In the genomic region with DNA sequence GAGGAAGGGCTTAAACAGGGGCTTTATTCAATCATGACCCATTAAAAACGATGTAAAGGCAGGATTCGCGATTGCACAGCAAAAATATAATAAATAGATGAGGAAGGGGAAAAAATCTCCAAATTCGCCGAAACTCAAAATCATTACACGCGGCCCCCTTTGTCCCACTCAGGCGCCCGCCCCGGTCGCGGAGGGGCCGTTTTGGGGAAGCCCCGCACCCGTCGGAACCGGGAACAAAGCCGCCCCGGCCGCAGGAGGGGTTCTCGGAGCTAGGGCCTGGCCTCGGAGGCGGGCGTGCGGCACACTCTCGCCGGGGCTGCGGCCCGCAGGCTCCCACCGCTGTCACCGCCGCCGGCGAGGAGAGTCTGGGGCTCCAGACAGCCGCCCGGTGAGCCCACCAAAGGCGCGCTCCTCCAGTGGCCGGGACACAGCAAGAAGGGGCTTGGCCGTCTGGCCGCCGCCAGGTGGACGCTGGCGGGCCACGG, we compare ENCODE assay signal across 8 cellular contexts. TPM values are rescaled to one million over a fixed set of nuclear protein-coding genes. Genes with fewer than 3 reads are reported as not detected.
A peak's percentile ranks its signal among the peaks of the same experiment; 100 is the strongest.
DNase-seq lines count a peak whose midpoint lies in the region; ATAC-seq, FAIRE-seq and TF ChIP-seq lines count a peak whose summit lies in the region.

No MANE protein-coding gene starts in this region.

- H3K4me3 ChIP-seq in SJCRH30 (peak overlapping the region; percentile 88), kidney (ENCODE audit: low read length in 2 of 2) (peak overlapping the region; percentile 80 to 84)

- peak overlapping the region; percentile 63 to 82 for H3K9ac ChIP-seq in kidney (ENCODE audit: low read length in 2 of 2)

- no peaks in the 10 kb centered on the region for H3K27me3 ChIP-seq in SJCRH30

- peak overlapping the region; percentile 88 for H3K27ac ChIP-seq in SJCRH30
- H3K27ac ChIP-seq in kidney (ENCODE audit: low read depth in 2 of 2, low read length in 2 of 2): peak overlapping the region; percentile 69 to 80

- intact Hi-C loops in kidney (cut with DNase I): no loop called here

- FAIRE-seq in kidney (lab: Jason Lieb, UNC): no peak

- DNase-seq in NCI-H1105 (lab: John Stamatoyannopoulos, UW) (peak; percentile 38), NCI-H1105 treated with DMSO at 0.1 percent for 48 hours (lab: John Stamatoyannopoulos, UW) (no peak), SJCRH30 (no peak), astrocyte of the hippocampus (ENCODE audit: low read depth, low spot score) (peak; percentile 65), kidney (peak; percentile 84), middle frontal gyrus (ENCODE audit: extremely low spot score, low spot score) (no peak)
- peak; percentile 5 for DNase-seq in stimulated activated CD4-positive, alpha-beta T cell treated with anti-CD3 and anti-CD28 coated beads, Interleukin-2, amount 100 ng/mL, for 4 hours (ENCODE audit: low read depth)

- ATAC-seq in HG02884 (IDR thresholded peaks at IDR 0.05; ENCODE audit: unreplicated experiment): peak; percentile 9

- H3K4me1 ChIP-seq in SJCRH30 (no peaks in the 10 kb centered on the region; the same call in 1 of the 2 replicates), kidney (ENCODE audit: control insufficient read depth in 1 of 2, insufficient read depth in 1 of 2, low read depth in 1 of 2, low read length in 2 of 2) (peaks cover 2 to 10% of the 10 kb centered on the region in 2 donors)

- no peaks in the 10 kb centered on the region for H3K36me3 ChIP-seq in SJCRH30
- no peaks in the 10 kb centered on the region for H3K36me3 ChIP-seq in kidney (ENCODE audit: control insufficient read depth in 1 of 2, insufficient read depth in 2 of 2, low read length in 2 of 2)

- H3K9me3 ChIP-seq in SJCRH30 (replicated peaks): no peaks in the 10 kb centered on the region
- H3K9me3 ChIP-seq in kidney (ENCODE audit: control insufficient read depth in 1 of 2, low read length in 2 of 2): no peaks in the 10 kb centered on the region

- no peak for TF ChIP-seq CTCF in kidney (IDR thresholded peaks at IDR 0.05; ENCODE audit: borderline replicate concordance, extremely low read depth, insufficient read depth)

RNA-seq across cellular contexts. Expression of gene C16orf87, which starts 0.5 kb away (rescaled TPM):
- total RNA-seq in SJCRH30 (2014; rRNA removed; shearing (Covaris generic)): 24.3 and 32.5 TPM in 2 replicates
- 7.2 TPM for total RNA-seq in kidney
- 11.2 TPM for polyA plus RNA-seq in kidney (ENCODE audit: insufficient read depth, low read depth, low replicate concordance)

RNA-seq across cellular contexts. Expression of gene GPT2, which starts 53.7 kb away (rescaled TPM):
- 14.9 and 17.2 TPM in 2 replicates for total RNA-seq in SJCRH30 (2014; rRNA removed; shearing (Covaris generic))
- 6.5 TPM for total RNA-seq in kidney
- 37.1 TPM for polyA plus RNA-seq in kidney (ENCODE audit: insufficient read depth, low read depth, low replicate concordance)

Comparison
In these comparisons a context has a peak if more than half of its experiments do, and no peak if none do; other contexts are left out.
1. DNase-seq: peak in NCI-H1105 (single experiment), astrocyte of the hippocampus (single experiment), kidney (single experiment) and stimulated activated CD4-positive, alpha-beta T cell treated with anti-CD3 and anti-CD28 coated beads, Interleukin-2, amount 100 ng/mL, for 4 hours (single experiment); none in NCI-H1105 treated with DMSO at 0.1 percent for 48 hours (single experiment), SJCRH30 (0 of 2) and middle frontal gyrus (single experiment).